Comparison of ENCODE assay signal across 10 cellular contexts in the genomic region with DNA sequence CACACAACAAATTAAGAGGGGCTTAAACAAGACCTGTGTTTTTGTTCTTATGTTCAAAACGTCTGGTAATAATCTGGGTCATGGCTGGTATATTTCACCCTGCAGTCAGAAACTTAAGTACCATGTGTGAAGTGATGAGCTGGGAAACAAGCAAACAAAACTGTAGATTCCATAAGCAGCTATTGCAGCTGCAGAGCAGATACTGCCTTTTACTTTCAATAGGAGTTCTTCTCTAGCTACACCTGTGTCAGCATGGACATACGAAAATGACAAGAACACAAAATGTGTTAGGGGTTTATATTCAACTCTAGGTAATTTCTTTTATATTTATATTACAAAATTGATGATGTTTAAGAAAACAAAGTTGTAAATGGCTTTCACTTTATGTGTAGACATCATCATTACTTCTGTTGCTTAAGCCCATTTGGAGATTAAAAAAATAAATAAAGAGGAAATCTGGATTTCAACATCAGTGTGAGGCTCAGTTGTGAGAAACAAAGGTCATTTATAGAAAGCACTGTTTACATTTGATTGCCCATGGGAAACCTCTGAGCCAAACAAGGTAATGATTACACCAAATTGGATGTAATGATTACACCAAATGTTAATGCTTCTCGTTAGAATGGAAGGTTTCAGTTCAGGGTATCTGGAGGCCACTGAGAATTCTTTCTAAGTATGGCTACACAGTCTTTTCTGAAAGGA.
DNase-seq lines count a peak whose midpoint lies in the region; ATAC-seq and TF ChIP-seq lines count a peak whose summit lies in the region.
"Had no signal": no experiment of that assay in that cellular context is flagged by ENCODE, and none has a peak within 500 bp of the region (broad histone marks: within the 10 kb centered on the region; RNA-seq: fewer than 3 reads in every experiment).

No MANE protein-coding gene starts in this region.

- H3K4me3 Mint-ChIP-seq in activated T-helper 17 cell treated with anti-CD3 and anti-CD28 coated beads, Interleukin-2, amount 50 U/mL, for 72 hours = no peak overlapping the region

- H3K27me3 ChIP-seq in kidney epithelial cell (ENCODE audit: control insufficient read depth, insufficient read depth, low read length) = no peaks in the 10 kb centered on the region
- H3K27me3 ChIP-seq: MG63 had no signal

- no peak for TF ChIP-seq CTCF in kidney epithelial cell (IDR thresholded peaks at IDR 0.05; ENCODE audit: insufficient read depth, low read length, poor library complexity, severe bottlenecking)

- peak; percentile 31 for DNase-seq in kidney epithelial cell (ENCODE audit: low read depth)
- DNase-seq in GOT3 (lab: John Stamatoyannopoulos, UW) = no peak
- DNase-seq in effector CD4-positive, alpha-beta T cell = no peak
- DNase-seq in MV-4-11 (lab: John Stamatoyannopoulos, UW) = no peak
- DNase-seq: MG63 had no signal

- no peaks in the 10 kb centered on the region for H3K9me3 Mint-ChIP-seq in activated T-helper 17 cell treated with anti-CD3 and anti-CD28 coated beads, Interleukin-2, amount 50 U/mL, for 72 hours

- no peaks in the 10 kb centered on the region for H3K36me3 Mint-ChIP-seq in activated T-helper 17 cell treated with anti-CD3 and anti-CD28 coated beads, Interleukin-2, amount 50 U/mL, for 72 hours (ENCODE audit: low read depth)

- no peaks in the 10 kb centered on the region for H3K27me3 Mint-ChIP-seq in activated T-helper 17 cell treated with anti-CD3 and anti-CD28 coated beads, Interleukin-2, amount 50 U/mL, for 72 hours

- H3K36me3 ChIP-seq in kidney epithelial cell (ENCODE audit: control insufficient read depth, insufficient read depth, low read length) = no peaks in the 10 kb centered on the region
- H3K36me3 ChIP-seq: MG63 had no signal

- no peak overlapping the region for H3K27ac Mint-ChIP-seq in activated T-helper 17 cell treated with anti-CD3 and anti-CD28 coated beads, Interleukin-2, amount 50 U/mL, for 72 hours

- no peak overlapping the region for H3K4me3 ChIP-seq in kidney epithelial cell (ENCODE audit: low read depth, low read length)
- H3K4me3 ChIP-seq: lung, MG63 had no signal

- ATAC-seq in GM18873 (IDR thresholded peaks at IDR 0.05; ENCODE audit: low FRiP score, unreplicated experiment) = peak; percentile 92
- ATAC-seq in GM21723 (IDR thresholded peaks at IDR 0.05; ENCODE audit: unreplicated experiment) = peak; percentile 77
- ATAC-seq in HG03442 (IDR thresholded peaks at IDR 0.05; ENCODE audit: unreplicated experiment) = peak; percentile 74
- no peak for ATAC-seq in activated T-helper 17 cell treated with anti-CD3 and anti-CD28 coated beads, Interleukin-2, amount 50 U/mL, for 72 hours (replicated peaks)

- H3K4me1 Mint-ChIP-seq in activated T-helper 17 cell treated with anti-CD3 and anti-CD28 coated beads, Interleukin-2, amount 50 U/mL, for 72 hours = no peaks in the 10 kb centered on the region
